In the genomic region with DNA sequence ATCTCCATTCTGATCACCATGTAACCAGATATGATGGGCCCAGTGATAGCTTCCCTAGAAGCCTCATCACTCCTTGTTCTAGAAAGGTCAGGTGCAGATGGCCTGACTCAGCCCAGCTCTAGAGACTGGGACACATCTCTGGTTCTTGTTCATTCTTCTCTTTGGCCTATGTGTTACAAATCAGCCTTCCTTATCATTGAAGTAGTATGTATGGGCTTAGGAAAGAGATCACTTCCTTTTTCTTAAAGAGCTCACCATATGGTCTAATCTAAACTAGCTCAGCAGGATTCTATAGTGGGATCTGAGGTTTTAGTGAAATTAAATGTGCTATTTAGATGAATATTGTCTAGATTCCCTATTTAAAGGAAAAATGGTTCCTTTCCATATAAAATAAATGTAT, we compare ENCODE assay signal across 1 cellular context.
TF ChIP-seq lines count a peak whose summit lies in the region.

No MANE protein-coding gene starts in this region.

TF ChIP-seq in IMR-90, 13 proteins besides CTCF, POLR2A, EP300 and RAD21:
- TF ChIP-seq RCOR1 (IDR thresholded peaks at IDR 0.05; ENCODE audit: insufficient replicate concordance, low read length): no peak
- TF ChIP-seq, protein P1, sequence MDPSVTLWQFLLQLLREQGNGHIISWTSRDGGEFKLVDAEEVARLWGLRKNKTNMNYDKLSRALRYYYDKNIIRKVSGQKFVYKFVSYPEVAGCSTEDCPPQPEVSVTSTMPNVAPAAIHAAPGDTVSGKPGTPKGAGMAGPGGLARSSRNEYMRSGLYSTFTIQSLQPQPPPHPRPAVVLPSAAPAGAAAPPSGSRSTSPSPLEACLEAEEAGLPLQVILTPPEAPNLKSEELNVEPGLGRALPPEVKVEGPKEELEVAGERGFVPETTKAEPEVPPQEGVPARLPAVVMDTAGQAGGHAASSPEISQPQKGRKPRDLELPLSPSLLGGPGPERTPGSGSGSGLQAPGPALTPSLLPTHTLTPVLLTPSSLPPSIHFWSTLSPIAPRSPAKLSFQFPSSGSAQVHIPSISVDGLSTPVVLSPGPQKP (IDR thresholded peaks at IDR 0.05; ENCODE audit: borderline replicate concordance, low read depth, low read length): no peak
- TF ChIP-seq, protein P2, sequence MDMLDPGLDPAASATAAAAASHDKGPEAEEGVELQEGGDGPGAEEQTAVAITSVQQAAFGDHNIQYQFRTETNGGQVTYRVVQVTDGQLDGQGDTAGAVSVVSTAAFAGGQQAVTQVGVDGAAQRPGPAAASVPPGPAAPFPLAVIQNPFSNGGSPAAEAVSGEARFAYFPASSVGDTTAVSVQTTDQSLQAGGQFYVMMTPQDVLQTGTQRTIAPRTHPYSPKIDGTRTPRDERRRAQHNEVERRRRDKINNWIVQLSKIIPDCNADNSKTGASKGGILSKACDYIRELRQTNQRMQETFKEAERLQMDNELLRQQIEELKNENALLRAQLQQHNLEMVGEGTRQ (IDR thresholded peaks at IDR 0.05; ENCODE audit: low read depth, low read length): no peak
- TF ChIP-seq BHLHE40 (IDR thresholded peaks at IDR 0.05; ENCODE audit: low read depth, low read length): no peak
- no peak for TF ChIP-seq NFE2L2 (IDR thresholded peaks at IDR 0.05; ENCODE audit: low read depth, low read length)
- no peak for TF ChIP-seq SMC3 (IDR thresholded peaks at IDR 0.05; ENCODE audit: low read depth, low read length)
- no peak for TF ChIP-seq MXI1 (IDR thresholded peaks at IDR 0.05; ENCODE audit: borderline replicate concordance, low read depth, low read length)
- no peak for TF ChIP-seq CHD1 (IDR thresholded peaks at IDR 0.05; ENCODE audit: low read depth, low read length)
- no peak for TF ChIP-seq CEBPB (IDR thresholded peaks at IDR 0.05; ENCODE audit: low read depth, low read length)
- no peak for TF ChIP-seq RFX5 (IDR thresholded peaks at IDR 0.05; ENCODE audit: low read depth, low read length)
- no peak for TF ChIP-seq MAZ (IDR thresholded peaks at IDR 0.05; ENCODE audit: borderline replicate concordance, low read depth, low read length)
- TF ChIP-seq FOS (IDR thresholded peaks at IDR 0.05; ENCODE audit: low read depth, low read length): no peak
- no peak for TF ChIP-seq MAFK (IDR thresholded peaks at IDR 0.05; ENCODE audit: low read depth, low read length)
